Comparison of ENCODE assay signal across 13 cellular contexts in the genomic region with DNA sequence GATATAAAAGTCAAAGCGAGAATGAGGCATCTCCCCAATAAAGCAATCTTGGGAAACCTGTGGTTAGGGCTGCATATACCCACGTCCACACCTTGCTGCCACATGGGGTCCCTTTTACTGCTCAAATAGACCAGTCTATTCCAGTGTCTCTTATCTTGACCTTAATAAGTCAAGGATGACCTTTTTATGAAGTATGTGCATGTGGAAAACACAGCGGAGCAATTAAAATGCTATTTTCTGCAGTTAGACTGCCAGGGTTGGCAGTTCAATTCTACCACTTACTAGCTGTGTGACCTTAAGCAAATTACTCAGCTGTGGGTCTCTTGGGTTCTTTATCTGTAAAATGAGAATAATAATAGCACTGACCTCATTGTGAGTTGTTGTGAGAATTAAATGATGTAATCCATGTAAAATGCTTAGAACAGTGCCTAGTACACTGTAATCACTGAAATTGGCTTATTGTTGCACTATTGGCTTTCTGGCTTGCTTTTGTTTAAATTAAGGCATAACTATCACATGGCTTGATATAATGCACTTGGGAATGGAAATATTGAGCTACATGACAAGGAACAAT.
DNase-seq lines count a peak whose midpoint lies in the region; ATAC-seq and TF ChIP-seq lines count a peak whose summit lies in the region.
"Had no signal": no experiment of that assay in that cellular context is flagged by ENCODE, and none has a peak within 500 bp of the region (broad histone marks: within the 10 kb centered on the region; RNA-seq: fewer than 3 reads in every experiment).

No MANE protein-coding gene starts in this region.

- H3K4me1 Mint-ChIP-seq in activated T-cell treated with anti-CD3 and anti-CD28 coated beads, Interleukin-2, amount 50 U/mL, for 24 hours (ENCODE audit: low read depth) = peaks cover 18% of the 10 kb centered on the region
- peaks cover 3% of the 10 kb centered on the region for H3K4me1 Mint-ChIP-seq in activated T-cell treated with anti-CD3 and anti-CD28 coated beads, Interleukin-2, amount 50 U/mL, for 4 hours (ENCODE audit: low read depth)
- H3K4me1 Mint-ChIP-seq in activated T-helper 17 cell treated with anti-CD3 and anti-CD28 coated beads, Interleukin-2, amount 50 U/mL, for 72 hours = no peaks in the 10 kb centered on the region

- H3K27ac ChIP-seq in dorsolateral prefrontal cortex = peak overlapping the region in 3 of 59 donors; percentile 25 to 53 (median 40)

- TF ChIP-seq CTCF in dorsolateral prefrontal cortex (IDR thresholded peaks at IDR 0.05 in 54 of 56, conservative IDR thresholded peaks at IDR 0.05 in 2 of 56; ENCODE audit: low read depth in 1 of 56, partially characterized antibody in 56 of 56) = no peak

- H3K27ac Mint-ChIP-seq in activated T-cell treated with anti-CD3 and anti-CD28 coated beads, Interleukin-2, amount 50 U/mL, for 24 hours = peak overlapping the region; percentile 30
- no peak overlapping the region for H3K27ac Mint-ChIP-seq in activated T-helper 17 cell treated with anti-CD3 and anti-CD28 coated beads, Interleukin-2, amount 50 U/mL, for 72 hours
- H3K27ac Mint-ChIP-seq: H9 had no signal

- no peak overlapping the region for H3K4me3 Mint-ChIP-seq in activated T-cell treated with anti-CD3 and anti-CD28 coated beads, Interleukin-2, amount 50 U/mL, for 24 hours
- H3K4me3 Mint-ChIP-seq in activated T-cell treated with anti-CD3 and anti-CD28 coated beads, Interleukin-2, amount 50 U/mL, for 4 hours = no peak overlapping the region
- no peak overlapping the region for H3K4me3 Mint-ChIP-seq in activated T-helper 17 cell treated with anti-CD3 and anti-CD28 coated beads, Interleukin-2, amount 50 U/mL, for 72 hours
- H3K4me3 Mint-ChIP-seq: H9 had no signal

- intact Hi-C loops in Right ventricle myocardium superior (cut with DNase I) (no loop called here), dorsolateral prefrontal cortex (cut with DNase I) (no loop called here)

- H3K4me3 ChIP-seq in dorsolateral prefrontal cortex = no peak overlapping the region

- peaks cover 5% of the 10 kb centered on the region for H3K27me3 Mint-ChIP-seq in activated T-cell treated with anti-CD3 and anti-CD28 coated beads, Interleukin-2, amount 50 U/mL, for 24 hours
- H3K27me3 Mint-ChIP-seq in activated T-cell treated with anti-CD3 and anti-CD28 coated beads, Interleukin-2, amount 50 U/mL, for 4 hours (ENCODE audit: low read depth) = peaks cover 2% of the 10 kb centered on the region
- H3K27me3 Mint-ChIP-seq in activated T-helper 17 cell treated with anti-CD3 and anti-CD28 coated beads, Interleukin-2, amount 50 U/mL, for 72 hours = peaks cover 7% of the 10 kb centered on the region

- H3K9me3 Mint-ChIP-seq in activated T-cell treated with anti-CD3 and anti-CD28 coated beads, Interleukin-2, amount 50 U/mL, for 24 hours = no peaks in the 10 kb centered on the region
- no peaks in the 10 kb centered on the region for H3K9me3 Mint-ChIP-seq in activated T-cell treated with anti-CD3 and anti-CD28 coated beads, Interleukin-2, amount 50 U/mL, for 4 hours
- peaks cover 3% of the 10 kb centered on the region for H3K9me3 Mint-ChIP-seq in activated T-helper 17 cell treated with anti-CD3 and anti-CD28 coated beads, Interleukin-2, amount 50 U/mL, for 72 hours
- H3K9me3 Mint-ChIP-seq: H9 had no signal

- no peak for ATAC-seq in activated T-cell treated with anti-CD3 and anti-CD28 coated beads, Interleukin-2, amount 50 U/mL, for 4 hours
- ATAC-seq in activated T-helper 17 cell treated with anti-CD3 and anti-CD28 coated beads, Interleukin-2, amount 50 U/mL, for 72 hours (replicated peaks) = peak; percentile 38
- peak; percentile 90 for ATAC-seq in Right ventricle myocardium superior (ENCODE audit: poor library complexity)
- ATAC-seq: left lobe of liver had no signal

- H3K27me3 ChIP-seq in dorsolateral prefrontal cortex = no peaks in the 10 kb centered on the region

- DNase-seq in activated T-cell treated with anti-CD3 and anti-CD28 coated beads, Interleukin-2, amount 50 U/mL, for 24 hours = no peak
- no peak for DNase-seq in activated T-cell treated with anti-CD3 and anti-CD28 coated beads, Interleukin-2, amount 50 U/mL, for 4 hours
- no peak for DNase-seq in Right ventricle myocardium superior
- peak; percentile 52 for DNase-seq in stromal cell of bone marrow (ENCODE audit: low read depth)
- DNase-seq in activated CD8-positive, alpha-beta memory T cell treated with anti-CD3 and anti-CD28 coated beads, Interleukin-2, amount 50 U/mL, for 48 hours = no peak
- no peak for DNase-seq in dorsolateral prefrontal cortex
- no peak for DNase-seq in amygdala (lab: John Stamatoyannopoulos, UW)
- DNase-seq: anterior cingulate cortex, erythroblast, H9, T-helper 2 cell had no signal

- H3K36me3 Mint-ChIP-seq in activated T-cell treated with anti-CD3 and anti-CD28 coated beads, Interleukin-2, amount 50 U/mL, for 24 hours (ENCODE audit: low read depth) = no peaks in the 10 kb centered on the region
- no peaks in the 10 kb centered on the region for H3K36me3 Mint-ChIP-seq in activated T-cell treated with anti-CD3 and anti-CD28 coated beads, Interleukin-2, amount 50 U/mL, for 4 hours (ENCODE audit: insufficient read depth)
- no peaks in the 10 kb centered on the region for H3K36me3 Mint-ChIP-seq in activated T-helper 17 cell treated with anti-CD3 and anti-CD28 coated beads, Interleukin-2, amount 50 U/mL, for 72 hours (ENCODE audit: low read depth)

Comparison
In these comparisons a context has a peak if more than half of its experiments do, and no peak if none do; other contexts are left out.
1. ATAC-seq: peak in activated T-helper 17 cell treated with anti-CD3 and anti-CD28 coated beads, Interleukin-2, amount 50 U/mL, for 72 hours (single experiment) and Right ventricle myocardium superior (single experiment); none in activated T-cell treated with anti-CD3 and anti-CD28 coated beads, Interleukin-2, amount 50 U/mL, for 4 hours (0 of 2).